ENCODE assay signal across 8 cellular contexts in genomic region chrX:68018248-68019203, GRCh38.
DNase-seq lines count a peak whose midpoint lies in the region; ATAC-seq, FAIRE-seq and TF ChIP-seq lines count a peak whose summit lies in the region.

No MANE protein-coding gene starts in this region.

- no peak overlapping the region for H3K4me3 Mint-ChIP-seq in astrocyte (ENCODE audit: unreplicated experiment)
- no peak overlapping the region for H3K4me3 Mint-ChIP-seq in stimulated activated effector memory CD8-positive, alpha-beta T cell treated with anti-CD3 and anti-CD28 coated beads, Interleukin-12 subunit alpha, Interleukin-12 subunit beta, amount 100 ng/mL, for 72 hours

- H3K9ac ChIP-seq in astrocyte (ENCODE audit: low read length): no peak overlapping the region

- no peak overlapping the region for H3K4me2 ChIP-seq in astrocyte (ENCODE audit: low read length)

- H3K27me3 Mint-ChIP-seq in astrocyte (ENCODE audit: low read depth, unreplicated experiment): no peaks in the 10 kb centered on the region

- H3K36me3 Mint-ChIP-seq in astrocyte (ENCODE audit: low read depth, unreplicated experiment): no peaks in the 10 kb centered on the region
- no peaks in the 10 kb centered on the region for H3K36me3 Mint-ChIP-seq in stimulated activated effector memory CD8-positive, alpha-beta T cell treated with anti-CD3 and anti-CD28 coated beads, Interleukin-12 subunit alpha, Interleukin-12 subunit beta, amount 100 ng/mL, for 72 hours

- H3K36me3 ChIP-seq in astrocyte (ENCODE audit: insufficient read depth, low read length) (no peaks in the 10 kb centered on the region), lower lobe of right lung (no peaks in the 10 kb centered on the region)

- H2AFZ ChIP-seq in astrocyte (ENCODE audit: low read depth, low read length): no peak overlapping the region

- peak; percentile 39; the same call in 1 of the 2 replicates for TF ChIP-seq CTCF in GM12875 (IDR thresholded peaks at IDR 0.05; ENCODE audit: borderline replicate concordance, insufficient read depth, low read depth, low read length)
- peak; percentile 22 for TF ChIP-seq CTCF in astrocyte (IDR thresholded peaks at IDR 0.05; ENCODE audit: insufficient read depth, low read depth, low read length)
- TF ChIP-seq CTCF in lower lobe of right lung (IDR thresholded peaks at IDR 0.05): peak; percentile 17
- no peak for TF ChIP-seq CTCF in RWPE1 (conservative IDR thresholded peaks at IDR 0.05; ENCODE audit: low read depth)

- H3K9me3 ChIP-seq in astrocyte (ENCODE audit: insufficient read depth, low read depth, low read length) (no peaks in the 10 kb centered on the region), lower lobe of right lung (no peaks in the 10 kb centered on the region)

- peaks cover 6% of the 10 kb centered on the region for H3K9me3 Mint-ChIP-seq in astrocyte (ENCODE audit: unreplicated experiment)
- peaks cover 3% of the 10 kb centered on the region for H3K9me3 Mint-ChIP-seq in stimulated activated effector memory CD8-positive, alpha-beta T cell treated with anti-CD3 and anti-CD28 coated beads, Interleukin-12 subunit alpha, Interleukin-12 subunit beta, amount 100 ng/mL, for 72 hours

- intact Hi-C loops in lower lobe of right lung (cut with DNase I): no loop called here

- CTCF ChIA-PET in RWPE1 (lab: Yijun Ruan, JAX): interaction anchor here (0.6 kb wide), 1 partner anchor 114 kb away, joined by 3 read pairs; no protein-coding TSS in a partner anchor

- H3K4me3 ChIP-seq in GM12875 (ENCODE audit: low read depth, low read length) (no peak overlapping the region), astrocyte (ENCODE audit: insufficient read depth, low read depth, low read length) (no peak overlapping the region), lower lobe of right lung (no peak overlapping the region)

- POLR2A ChIA-PET in RWPE1 (lab: Yijun Ruan, JAX; ENCODE audit: low non-redundant PET): no interaction called here

- no peaks in the 10 kb centered on the region for H3K4me1 Mint-ChIP-seq in astrocyte (ENCODE audit: low read depth, unreplicated experiment)
- no peaks in the 10 kb centered on the region for H3K4me1 Mint-ChIP-seq in stimulated activated effector memory CD8-positive, alpha-beta T cell treated with anti-CD3 and anti-CD28 coated beads, Interleukin-12 subunit alpha, Interleukin-12 subunit beta, amount 100 ng/mL, for 72 hours

- H3K27me3 ChIP-seq in astrocyte (ENCODE audit: insufficient read depth, low read length) (no peaks in the 10 kb centered on the region), lower lobe of right lung (ENCODE audit: low read depth) (no peaks in the 10 kb centered on the region)

- peak; percentile 76 for FAIRE-seq in astrocyte (lab: Jason Lieb, UNC)

- H3K79me2 ChIP-seq in astrocyte (ENCODE audit: insufficient read depth, low read length): no peaks in the 10 kb centered on the region

- H3K27ac ChIP-seq in astrocyte (ENCODE audit: low read depth, low read length): no peak overlapping the region
- H3K27ac ChIP-seq in lower lobe of right lung: no peak overlapping the region
- H3K27ac ChIP-seq in RWPE1: no peak overlapping the region

- ATAC-seq in lower lobe of right lung (peak in 1 of 2 donors; percentile 54), HG03521 (IDR thresholded peaks at IDR 0.05; ENCODE audit: unreplicated experiment) (no peak), GM18861 (IDR thresholded peaks at IDR 0.05; ENCODE audit: unreplicated experiment) (no peak)
- no peak for ATAC-seq in stimulated activated effector memory CD8-positive, alpha-beta T cell treated with anti-CD3 and anti-CD28 coated beads, Interleukin-12 subunit alpha, Interleukin-12 subunit beta, amount 100 ng/mL, for 72 hours

- no peaks in the 10 kb centered on the region for H4K20me1 ChIP-seq in astrocyte (ENCODE audit: insufficient read depth, low read length)

- DNase-seq in Kasumi-1 (lab: John Stamatoyannopoulos, UW) (peak; percentile 37 to 64), astrocyte (ENCODE audit: low read depth) (no peak), lower lobe of right lung (no peak), RWPE1 (ENCODE audit: low spot score) (no peak)
- no peak for DNase-seq in stimulated activated effector memory CD8-positive, alpha-beta T cell treated with anti-CD3 and anti-CD28 coated beads, Interleukin-12 subunit alpha, Interleukin-12 subunit beta, amount 100 ng/mL, for 72 hours (ENCODE audit: low spot score in 2 of 2)

- no peak overlapping the region for H3K27ac Mint-ChIP-seq in astrocyte (ENCODE audit: unreplicated experiment)
- no peak overlapping the region for H3K27ac Mint-ChIP-seq in stimulated activated effector memory CD8-positive, alpha-beta T cell treated with anti-CD3 and anti-CD28 coated beads, Interleukin-12 subunit alpha, Interleukin-12 subunit beta, amount 100 ng/mL, for 72 hours

- H3K4me1 ChIP-seq in astrocyte (ENCODE audit: insufficient read depth, low read length): no peaks in the 10 kb centered on the region
- H3K4me1 ChIP-seq in lower lobe of right lung: no peaks in the 10 kb centered on the region

Comparison
In these comparisons a context has a peak if more than half of its experiments do, and no peak if none do; other contexts are left out.
1. DNase-seq: peak in Kasumi-1 (2 of 2); none in astrocyte (single experiment), lower lobe of right lung (single experiment), stimulated activated effector memory CD8-positive, alpha-beta T cell treated with anti-CD3 and anti-CD28 coated beads, Interleukin-12 subunit alpha, Interleukin-12 subunit beta, amount 100 ng/mL, for 72 hours (0 of 2) and RWPE1 (single experiment).